8 cellular contexts compared by ENCODE assay signal in the genomic region with DNA sequence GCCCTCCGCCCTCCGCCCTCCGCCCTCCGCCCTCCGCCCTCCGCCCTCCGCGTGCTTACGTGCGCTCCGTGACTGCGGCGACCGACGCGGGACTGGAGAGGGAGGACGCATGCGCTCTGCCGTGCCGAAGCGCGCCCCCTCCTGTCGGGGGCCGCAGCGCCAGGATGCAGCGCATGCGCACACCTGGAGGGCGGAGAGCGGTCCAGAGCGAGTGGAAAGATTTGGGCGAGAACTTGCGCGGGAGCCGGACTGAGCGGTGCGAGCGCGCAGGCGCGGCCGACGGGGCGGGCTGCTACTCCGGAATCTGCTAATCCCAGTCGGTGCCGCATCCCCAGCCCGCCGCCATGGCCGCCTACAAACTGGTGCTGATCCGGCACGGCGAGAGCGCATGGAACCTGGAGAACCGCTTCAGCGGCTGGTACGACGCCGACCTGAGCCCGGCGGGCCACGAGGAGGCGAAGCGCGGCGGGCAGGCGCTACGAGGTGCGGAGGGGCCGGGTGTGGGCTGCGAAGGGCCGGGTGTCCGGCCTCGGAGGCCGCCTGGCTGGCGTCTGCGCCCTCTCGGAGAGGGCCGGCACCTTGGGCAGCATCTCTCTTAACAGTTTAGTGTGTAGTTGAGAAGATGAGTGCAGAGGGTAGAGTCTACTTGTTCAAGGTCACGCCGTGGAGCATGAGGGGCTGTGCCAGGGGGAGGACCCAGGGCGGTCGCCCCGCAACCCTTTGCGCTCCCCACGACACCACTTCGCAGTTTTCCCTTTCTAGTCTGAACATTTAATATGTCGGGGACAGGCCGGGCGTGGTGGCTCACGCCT. TPM values are rescaled to one million over a fixed set of nuclear protein-coding genes. Genes with fewer than 3 reads are reported as not detected.
A peak's percentile ranks its signal among the peaks of the same experiment; 100 is the strongest.
DNase-seq lines count a peak whose midpoint lies in the region; ATAC-seq and TF ChIP-seq lines count a peak whose summit lies in the region.

PGAM1 (plus strand) TSS at position 228 of the 812 bp plus-strand sequence; CDS start at position 345, 117 bp downstream.

- H3K27ac ChIP-seq in PC-9 (peak within 1 kb of the TSS; percentile 39; the same call in 1 of the 2 replicates), esophagus (ENCODE audit: low read depth in 2 of 2, low read length in 1 of 2) (peak within 1 kb of the TSS; percentile 91 to 95), muscle layer of duodenum (ENCODE audit: low read length) (peak within 1 kb of the TSS; percentile 83)

- peaks cover 12% of the 10 kb centered on the region for H3K4me1 ChIP-seq in PC-9 (replicated peaks; ENCODE audit: insufficient read depth)
- peaks cover 2 to 6% of the 10 kb centered on the region in 2 donors for H3K4me1 ChIP-seq in esophagus (ENCODE audit: control insufficient read depth in 2 of 2, insufficient read depth in 2 of 2, low read length in 1 of 2)
- H3K4me1 ChIP-seq in muscle layer of duodenum (ENCODE audit: control insufficient read depth in 1 of 2, insufficient read depth in 2 of 2, low read length in 2 of 2): peaks cover 6 to 27% of the 10 kb centered on the region in 2 donors

- peak within 1 kb of the TSS; percentile 84 for H3K4me3 ChIP-seq in PC-9
- H3K4me3 ChIP-seq in esophagus (ENCODE audit: low read depth in 1 of 2, low read length in 2 of 2): peak within 1 kb of the TSS; percentile 80 to 90
- peak within 1 kb of the TSS; percentile 68 to 79 for H3K4me3 ChIP-seq in muscle layer of duodenum (ENCODE audit: low read depth in 1 of 2, low read length in 2 of 2)

- no peaks in the 10 kb centered on the region for H3K9me3 Mint-ChIP-seq in activated T-cell treated with anti-CD3 and anti-CD28 coated beads, Interleukin-2, amount 50 U/mL, for 24 hours

- H3K4me2 ChIP-seq in PC-9: peak within 1 kb of the TSS; percentile 95

- CTCF ChIA-PET in PC-9 (lab: Charles Lee): no interaction called here

- WGBS in esophagus, 2 donors: 0% methylated on average over 70 to 88 of the region's 90 CpGs

- H3K36me3 Mint-ChIP-seq in activated T-cell treated with anti-CD3 and anti-CD28 coated beads, Interleukin-2, amount 50 U/mL, for 24 hours (ENCODE audit: low read depth): peaks cover 66% of the 10 kb centered on the region

- peaks cover 31% of the 10 kb centered on the region; the same call in 1 of the 2 replicates for H3F3A ChIP-seq in PC-9 (ENCODE audit: insufficient read depth, low read depth)

- peak within 1 kb of the TSS; percentile 93 for H2AFZ ChIP-seq in PC-9

- BruUV-seq in PC-9 (replicated peaks; lab: Mats Ljungman, UMichigan): no TSS peak

- no peaks in the 10 kb centered on the region for H3K27me3 Mint-ChIP-seq in activated T-cell treated with anti-CD3 and anti-CD28 coated beads, Interleukin-2, amount 50 U/mL, for 24 hours

- H3K27me3 ChIP-seq in PC-9 (ENCODE audit: insufficient read depth, low read depth) (no peaks in the 10 kb centered on the region), esophagus (ENCODE audit: control insufficient read depth in 1 of 2, insufficient read depth in 2 of 2, low read length in 2 of 2) (no peaks in the 10 kb centered on the region), muscle layer of duodenum (ENCODE audit: low read depth, low read length) (no peaks in the 10 kb centered on the region)

- peak within 1 kb of the TSS; percentile 99 for H3K27ac Mint-ChIP-seq in activated T-cell treated with anti-CD3 and anti-CD28 coated beads, Interleukin-2, amount 50 U/mL, for 24 hours

- H3K4me1 Mint-ChIP-seq in activated T-cell treated with anti-CD3 and anti-CD28 coated beads, Interleukin-2, amount 50 U/mL, for 24 hours (ENCODE audit: low read depth): peaks cover 59% of the 10 kb centered on the region

- POLR2A ChIA-PET in PC-9 (lab: Charles Lee; ENCODE audit: unreplicated experiment): no interaction called here

- H3K36me3 ChIP-seq in PC-9 (ENCODE audit: low read depth): peaks cover 6% of the 10 kb centered on the region; the same call in 1 of the 2 replicates
- peaks cover 0 to 1% of the 10 kb centered on the region in 2 donors for H3K36me3 ChIP-seq in esophagus (ENCODE audit: control insufficient read depth in 2 of 2, insufficient read depth in 2 of 2, low read length in 1 of 2)
- peaks cover 7 to 11% of the 10 kb centered on the region in 2 donors for H3K36me3 ChIP-seq in muscle layer of duodenum (ENCODE audit: control insufficient read depth in 1 of 2, insufficient read depth in 2 of 2, low read length in 2 of 2)

- ATAC-seq in GM21717 (IDR thresholded peaks at IDR 0.05; ENCODE audit: unreplicated experiment): peak; percentile 75

- H3K9me2 ChIP-seq in PC-9 (ENCODE audit: insufficient read depth): no peaks in the 10 kb centered on the region

- peak; percentile 53 for TF ChIP-seq CTCF in PC-9 (conservative IDR thresholded peaks at IDR 0.05)

- peak within 1 kb of the TSS; percentile 96 for H3K4me3 Mint-ChIP-seq in activated T-cell treated with anti-CD3 and anti-CD28 coated beads, Interleukin-2, amount 50 U/mL, for 24 hours

- no peaks in the 10 kb centered on the region for H3K9me3 ChIP-seq in PC-9 (ENCODE audit: insufficient read depth, low read depth)
- H3K9me3 ChIP-seq in esophagus (ENCODE audit: control insufficient read depth in 2 of 2, insufficient read depth in 1 of 2, low read depth in 1 of 2, low read length in 1 of 2): no peaks in the 10 kb centered on the region
- no peaks in the 10 kb centered on the region for H3K9me3 ChIP-seq in muscle layer of duodenum (ENCODE audit: control insufficient read depth in 1 of 2, low read length in 2 of 2)

- in situ Hi-C loops in KBM-7 (cut with MboI; ENCODE audit: low pct_unique_long_range_greater_than_20kb, low sequenced_read_pairs): no loop called here

- H3K79me2 ChIP-seq in PC-9 (ENCODE audit: low read depth): peaks cover 41% of the 10 kb centered on the region

- intact Hi-C loops in PC-9 (cut with micrococcal nuclease; ENCODE audit: unreplicated experiment): loop anchor here (2.0 kb wide), 1 partner anchor 25 kb away; the partner anchor contains the start of gene RRP12

- DNase-seq in DMS53 treated with DMSO at 0.1 percent for 48 hours (lab: John Stamatoyannopoulos, UW; ENCODE audit: unreplicated experiment) (peak; percentile 97), KBM-7 (peak; percentile 98), PC-9 (peak; percentile 76 to 93)
- peak; percentile 97 for DNase-seq in activated T-cell treated with anti-CD3 and anti-CD28 coated beads, Interleukin-2, amount 50 U/mL, for 24 hours
- peak; percentile 89 to 95 for DNase-seq in stimulated activated CD8-positive, alpha-beta memory T cell treated with anti-CD3 and anti-CD28 coated beads, Interleukin-7, amount 100 ng/mL, for 4 hours (ENCODE audit: low read depth in 2 of 2)

- peaks cover 18% of the 10 kb centered on the region for H4K20me1 ChIP-seq in PC-9 (ENCODE audit: insufficient read depth)

RNA-seq across cellular contexts. Expression of gene PGAM1, which starts in this region (rescaled TPM):
- total RNA-seq in PC-9 (2021): 177 and 243 TPM in 2 replicates
- 100 to 1,000 TPM in 1 of 2 donors, 10 to 100 TPM in 1; 72.5 to 354 TPM for polyA plus RNA-seq in esophagus

Comparison
In these comparisons a context has a peak if more than half of its experiments do, and no peak if none do; other contexts are left out.
1. Peak in every context shown above with its lines: DNase-seq, ATAC-seq, H3K4me3 ChIP-seq and H3K27ac ChIP-seq.
2. H3K27ac ChIP-seq: peak in every context shown above with its lines; median percentile 93 in esophagus; 83 in muscle layer of duodenum; 39 in PC-9.